In genomic region chr9:133526721-133527321, GRCh38 we compare ENCODE assay signal across 1 cellular context.
A peak's percentile ranks its signal among the peaks of the same experiment; 100 is the strongest.
TF ChIP-seq lines count a peak whose summit lies in the region.

No MANE protein-coding gene starts in this region.

TF ChIP-seq in WTC11, 78 proteins besides CTCF, POLR2A, EP300 and RAD21:
- TF ChIP-seq TCF7 (CRISPR knock-in tag; IDR thresholded peaks at IDR 0.05; ENCODE audit: low read depth) (no peak), E2F5 (CRISPR knock-in tag; IDR thresholded peaks at IDR 0.05) (no peak), ZNF138 (CRISPR knock-in tag; conservative IDR thresholded peaks at IDR 0.05) (peak; percentile 4; the same call in 1 of the 2 replicates), MAX (CRISPR knock-in tag; IDR thresholded peaks at IDR 0.05) (peak; percentile 56; the same call in 1 of the 2 replicates), FOXP4 (CRISPR knock-in tag; IDR thresholded peaks at IDR 0.05) (0 out of 2 replicates have a peak, but pooled peaks have one; percentile 6)
